13 cellular contexts compared by ENCODE assay signal in the genomic region with DNA sequence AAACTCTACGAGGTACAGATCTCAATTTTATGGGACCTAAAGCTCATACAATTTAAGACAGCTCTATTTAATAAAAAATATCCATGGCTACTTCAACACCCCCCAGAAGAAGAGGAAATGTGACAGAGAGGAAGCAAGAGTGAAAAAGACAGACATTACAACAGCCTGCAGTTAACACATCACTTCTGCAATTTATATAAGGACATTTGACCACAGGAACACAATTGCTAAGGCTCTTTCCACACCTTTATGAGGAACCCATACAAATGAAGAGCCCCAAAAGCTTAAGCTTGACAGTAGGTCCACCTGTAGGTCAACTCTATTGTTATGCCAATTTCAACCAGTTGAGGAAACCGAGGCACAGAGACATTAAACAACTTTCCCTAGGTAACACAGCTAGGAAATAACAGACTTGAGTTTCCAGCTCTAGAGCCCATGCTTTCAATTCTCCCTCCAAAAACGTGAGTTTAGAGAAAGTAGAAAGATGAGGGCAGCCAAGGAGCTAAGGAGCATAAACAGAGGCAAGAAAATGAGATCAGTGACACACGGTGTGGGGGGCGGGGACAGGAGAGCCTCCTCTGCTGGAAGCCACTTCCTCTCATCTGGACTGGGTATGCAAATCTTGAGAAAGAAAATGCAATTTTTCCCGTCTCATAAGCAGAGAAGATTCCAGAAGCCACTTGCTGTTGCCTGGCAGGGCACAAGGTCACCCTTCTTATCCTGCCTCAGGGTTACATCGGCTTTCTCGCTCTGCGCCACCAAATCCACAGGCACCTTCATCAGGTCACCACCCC. TPM values are rescaled to one million over a fixed set of nuclear protein-coding genes. Genes with fewer than 3 reads are reported as not detected.
DNase-seq lines count a peak whose midpoint lies in the region; ATAC-seq and TF ChIP-seq lines count a peak whose summit lies in the region.
"Had no signal": no experiment of that assay in that cellular context is flagged by ENCODE, and none has a peak within 500 bp of the region (broad histone marks: within the 10 kb centered on the region; RNA-seq: fewer than 3 reads in every experiment).

No MANE protein-coding gene starts in this region.

- peaks cover 21% of the 10 kb centered on the region for H3K9me3 Mint-ChIP-seq in nephron progenitor cell

- peak overlapping the region; percentile 95 for H3K4me2 ChIP-seq in DOHH2 (ENCODE audit: low read length)

- ATAC-seq in aorta (ENCODE audit: low FRiP score) (no peak), esophagus mucosa (no peak)

- DNase-seq in GM20000 (ENCODE audit: low spot score) (peak; percentile 31), NB4 (ENCODE audit: low read depth) (peak; percentile 80), globus pallidus (ENCODE audit: low spot score) (peak; percentile 41), aorta (no peak), nephron progenitor cell (no peak), GM03348 (ENCODE audit: low spot score) (no peak)
- DNase-seq: activated T-cell treated with anti-CD3 and anti-CD28 coated beads for 4 hours, SJCRH30 had no signal

- WGBS in aorta, 2 donors = 72 to 75% methylated on average over 9 of the region's 9 CpGs

- no peaks in the 10 kb centered on the region for H4K20me1 ChIP-seq in DOHH2 (ENCODE audit: control insufficient read depth, insufficient read depth, low read depth, low read length)

- no peaks in the 10 kb centered on the region for H3K9me2 ChIP-seq in DOHH2 (replicated peaks; ENCODE audit: control insufficient read depth, low read length)

- H3F3A ChIP-seq in DOHH2 (ENCODE audit: control insufficient read depth, insufficient read depth) = 0 out of 2 replicates have a peak, but pooled peaks cover 3% of the 10 kb centered on the region

- intact Hi-C loops in aorta (cut with DNase I) = no loop called here

- H3K4me3 ChIP-seq in DOHH2 (ENCODE audit: low read length) (peak overlapping the region; percentile 71), NB4 (ENCODE audit: low read depth, low read length) (no peak overlapping the region), aorta (ENCODE audit: low read length in 2 of 2) (no peak overlapping the region)
- H3K4me3 ChIP-seq: coronary artery, heart left ventricle, SJCRH30 had no signal

- H3K36me3 ChIP-seq in DOHH2 (ENCODE audit: control insufficient read depth, low read length) = peaks cover 7% of the 10 kb centered on the region; the same call in 1 of the 2 replicates
- no peaks in the 10 kb centered on the region for H3K36me3 ChIP-seq in aorta (ENCODE audit: control insufficient read depth in 1 of 2, insufficient read depth in 2 of 2, low read length in 1 of 2)
- H3K36me3 ChIP-seq: heart left ventricle, SJCRH30 had no signal

- no peak overlapping the region for H3K27ac Mint-ChIP-seq in nephron progenitor cell

- peaks cover 12% of the 10 kb centered on the region for H3K36me3 Mint-ChIP-seq in nephron progenitor cell (ENCODE audit: low read depth)

- peaks cover 39% of the 10 kb centered on the region for H3K27me3 Mint-ChIP-seq in nephron progenitor cell (ENCODE audit: low read depth, poor library complexity)

- no peak for TF ChIP-seq CTCF in DOHH2 (IDR thresholded peaks at IDR 0.05; ENCODE audit: low read depth, low read length, poor library complexity, severe bottlenecking)
- no peak for TF ChIP-seq CTCF in GM20000 (IDR thresholded peaks at IDR 0.05; ENCODE audit: extremely low read depth, missing control alignments)
- no peak for TF ChIP-seq CTCF in NB4 (IDR thresholded peaks at IDR 0.05; ENCODE audit: low read depth, low read length)
- TF ChIP-seq CTCF in nephron progenitor cell (IDR thresholded peaks at IDR 0.05) = no peak

- no peak for TF ChIP-seq POLR2A in NB4 (IDR thresholded peaks at IDR 0.05; ENCODE audit: extremely low read depth, insufficient read length)

- peaks cover 42% of the 10 kb centered on the region for H3K4me1 ChIP-seq in DOHH2 (ENCODE audit: control insufficient read depth, low read length)
- no peaks in the 10 kb centered on the region for H3K4me1 ChIP-seq in aorta (ENCODE audit: control insufficient read depth in 1 of 2, insufficient read depth in 2 of 2, low read length in 2 of 2)
- H3K4me1 ChIP-seq: SJCRH30 had no signal

- H3K4me3 Mint-ChIP-seq in nephron progenitor cell = no peak overlapping the region

- peaks cover 8% of the 10 kb centered on the region for H3K9me3 ChIP-seq in DOHH2 (ENCODE audit: control insufficient read depth, insufficient read depth, low read length)
- H3K9me3 ChIP-seq in aorta (ENCODE audit: control insufficient read depth, low read length) = no peaks in the 10 kb centered on the region
- H3K9me3 ChIP-seq: heart left ventricle, SJCRH30 had no signal

- H3K27ac ChIP-seq in DOHH2 (ENCODE audit: low read depth, low read length) (peak overlapping the region; percentile 83), aorta (ENCODE audit: low read depth in 1 of 2, low read length in 2 of 2) (no peak overlapping the region)
- H3K27ac ChIP-seq: SJCRH30 had no signal

- H3K27me3 ChIP-seq in DOHH2 (ENCODE audit: control insufficient read depth, low read length) (no peaks in the 10 kb centered on the region), aorta (ENCODE audit: control insufficient read depth in 1 of 2, insufficient read depth in 2 of 2, low read length in 1 of 2) (no peaks in the 10 kb centered on the region)
- H3K27me3 ChIP-seq: heart left ventricle, SJCRH30 had no signal

- peaks cover 13% of the 10 kb centered on the region for H3K4me1 Mint-ChIP-seq in nephron progenitor cell

- H3K79me2 ChIP-seq in DOHH2 (ENCODE audit: control insufficient read depth, low read length) = no peaks in the 10 kb centered on the region

RNA-seq across cellular contexts. Expression of gene OR10P1, which starts 5.8 kb away (rescaled TPM):
- not detected for total RNA-seq in aorta
- polyA plus RNA-seq in aorta = not detected
- not detected for total RNA-seq in esophagus mucosa
- total RNA-seq: heart left ventricle, myocyte, SJCRH30 had no signal
- polyA plus RNA-seq: heart left ventricle had no signal

Comparison
In these comparisons a context has a peak if more than half of its experiments do, and no peak if none do; other contexts are left out.
1. DNase-seq: peak in GM20000 (single experiment), NB4 (single experiment) and globus pallidus (single experiment); none in aorta (0 of 2), nephron progenitor cell (single experiment) and GM03348 (single experiment).